ENCODE assay signal across 16 cellular contexts in the genomic region with DNA sequence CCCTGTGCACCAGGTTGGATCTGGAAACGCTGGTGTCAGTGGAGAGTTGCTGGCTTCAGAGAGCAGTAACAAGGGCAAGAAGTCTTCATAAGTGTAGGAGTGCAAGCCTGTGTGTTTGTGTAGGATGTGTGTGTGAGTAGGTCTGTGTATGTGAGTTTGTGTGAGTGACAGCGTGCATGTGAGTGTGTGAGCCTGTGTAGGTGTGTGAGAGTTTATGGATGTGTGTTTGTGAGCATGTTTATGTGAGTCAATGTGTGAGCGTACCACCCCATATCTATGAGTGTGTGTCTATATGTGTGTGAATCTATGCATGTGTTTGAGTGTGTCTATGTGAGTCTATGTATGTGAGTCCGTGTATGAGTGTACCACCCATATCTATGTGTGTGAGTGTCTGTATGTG.
"Had no signal": no experiment of that assay in that cellular context is flagged by ENCODE, and none has a peak within 500 bp of the region (broad histone marks: within the 10 kb centered on the region; RNA-seq: fewer than 3 reads in every experiment).

No MANE protein-coding gene starts in this region.

- H3K36me3 Mint-ChIP-seq: activated naive CD8-positive, alpha-beta T cell; brain had no signal

- H3K27ac ChIP-seq: colonic mucosa, esophagus muscularis mucosa, hepatocyte, parathyroid adenoma, vagina had no signal

- H2AFZ ChIP-seq: hepatocyte, parathyroid adenoma had no signal

- H3K27me3 ChIP-seq: colonic mucosa, hepatocyte, vagina had no signal

- H3K9me3 ChIP-seq: colonic mucosa, esophagus muscularis mucosa, vagina had no signal

- H3K9me3 Mint-ChIP-seq: activated CD4-positive, alpha-beta memory T cell treated with anti-CD3 and anti-CD28 coated beads, Interleukin-2, amount 10 ng/mL, durations not matched to agents 7 days and 5 days; brain; naive B cell had no signal

- H3K9ac ChIP-seq: parathyroid adenoma had no signal

- DNase-seq: activated CD4-positive, alpha-beta memory T cell treated with anti-CD3 and anti-CD28 coated beads, Interleukin-2, amount 10 ng/mL, durations not matched to agents 7 days and 5 days; activated CD4-positive, CD25-positive, alpha-beta regulatory T cell treated with anti-CD3 and anti-CD28 coated beads, Interleukin-2, amount 50 U/mL, for 72 hours; activated gamma-delta T cell treated with Interleukin-2 at 50 U/mL for 16 hours; activated T-cell treated with anti-CD3 and anti-CD28 coated beads, Interleukin-2, amount 50 U/mL, for 48 hours; central memory CD4-positive, alpha-beta T cell; colonic mucosa; islet precursor cell; naive B cell; stimulated activated CD4-positive, alpha-beta T cell treated with anti-CD3 and anti-CD28 coated beads, Interleukin-12 subunit alpha, Interleukin-12 subunit beta, amount 100 ng/mL, for 4 hours; stimulated activated CD4-positive, alpha-beta T cell treated with anti-CD3 and anti-CD28 coated beads, Interleukin-2, amount 100 ng/mL, for 24 hours had no signal

- H3K79me2 ChIP-seq: hepatocyte, parathyroid adenoma had no signal

- H3K36me3 ChIP-seq: colonic mucosa, vagina had no signal

- H3K27ac Mint-ChIP-seq: activated CD4-positive, alpha-beta memory T cell treated with anti-CD3 and anti-CD28 coated beads, Interleukin-2, amount 10 ng/mL, durations not matched to agents 7 days and 5 days; activated naive CD8-positive, alpha-beta T cell; brain; naive B cell had no signal

- H3K4me3 ChIP-seq: colonic mucosa, esophagus muscularis mucosa, hepatocyte, vagina had no signal

- H3K4me1 ChIP-seq: parathyroid adenoma had no signal

- H3K4me2 ChIP-seq: hepatocyte had no signal

- H3K27me3 Mint-ChIP-seq: activated CD4-positive, alpha-beta memory T cell treated with anti-CD3 and anti-CD28 coated beads, Interleukin-2, amount 10 ng/mL, durations not matched to agents 7 days and 5 days; activated naive CD8-positive, alpha-beta T cell; brain; naive B cell had no signal

- H3K4me3 Mint-ChIP-seq: activated CD4-positive, alpha-beta memory T cell treated with anti-CD3 and anti-CD28 coated beads, Interleukin-2, amount 10 ng/mL, durations not matched to agents 7 days and 5 days; activated naive CD8-positive, alpha-beta T cell; brain; naive B cell had no signal
